Comparison of ENCODE assay signal across 19 cellular contexts in the genomic region with DNA sequence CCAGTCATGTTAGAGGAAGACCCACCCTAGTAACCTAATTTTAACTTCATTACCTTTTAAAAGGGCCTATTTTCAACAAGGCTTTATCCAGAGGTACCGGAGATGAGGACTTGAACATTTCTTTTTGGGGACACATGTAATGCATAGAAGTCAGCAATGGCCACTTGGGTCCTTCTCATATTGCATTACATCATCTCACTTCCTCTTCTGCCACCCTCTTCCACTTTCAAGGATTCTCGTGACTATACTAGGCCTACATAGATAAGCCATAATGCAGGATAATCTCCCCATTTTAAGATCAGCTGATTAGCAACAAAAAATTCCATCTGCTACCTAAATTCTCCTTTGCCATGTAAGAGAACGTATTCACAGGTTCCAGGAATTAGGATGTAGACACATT.
"Had no signal": no experiment of that assay in that cellular context is flagged by ENCODE, and none has a peak within 500 bp of the region (broad histone marks: within the 10 kb centered on the region; RNA-seq: fewer than 3 reads in every experiment).

No MANE protein-coding gene starts in this region.

- H3K4me3 ChIP-seq: mucosa of descending colon, thoracic aorta, upper lobe of right lung had no signal

- DNase-seq: activated CD4-positive, alpha-beta T cell treated with anti-CD3 and anti-CD28 coated beads for 1 hour; activated CD4-positive, alpha-beta T cell treated with anti-CD3 and anti-CD28 coated beads, Interleukin-2, amount 50 U/mL, for 4 hours; activated naive CD4-positive, alpha-beta T cell treated with anti-CD3 and anti-CD28 coated beads for 36 hours; activated naive CD8-positive, alpha-beta T cell treated with anti-CD3 and anti-CD28 coated beads, Interleukin-2, amount 50 U/mL, for 24 hours; activated T-cell treated with anti-CD3 and anti-CD28 coated beads for 4 hours; aorta; effector memory CD4-positive, alpha-beta T cell; foreskin melanocyte; head of caudate nucleus; kidney glomerular epithelial cell; left ventricle myocardium superior; mucosa of descending colon; naive thymus-derived CD4-positive, alpha-beta T cell; retina; stimulated activated CD4-positive, alpha-beta T cell treated with anti-CD3 and anti-CD28 coated beads, Interleukin-12 subunit alpha, Interleukin-12 subunit beta, amount 100 ng/mL, for 4 hours; stimulated activated CD4-positive, alpha-beta T cell treated with anti-CD3 and anti-CD28 coated beads, Interleukin-2, amount 100 ng/mL, for 24 hours; upper lobe of right lung had no signal

- H3K4me1 ChIP-seq: parathyroid adenoma, upper lobe of right lung had no signal

- H3K27ac ChIP-seq: parathyroid adenoma, thoracic aorta, upper lobe of right lung had no signal

- H3K27me3 ChIP-seq: upper lobe of right lung had no signal

- H3K36me3 ChIP-seq: thoracic aorta, upper lobe of right lung had no signal

- H3K9me3 ChIP-seq: mucosa of descending colon, thoracic aorta, upper lobe of right lung had no signal
